ENCODE assay signal across 8 cellular contexts in the genomic region with DNA sequence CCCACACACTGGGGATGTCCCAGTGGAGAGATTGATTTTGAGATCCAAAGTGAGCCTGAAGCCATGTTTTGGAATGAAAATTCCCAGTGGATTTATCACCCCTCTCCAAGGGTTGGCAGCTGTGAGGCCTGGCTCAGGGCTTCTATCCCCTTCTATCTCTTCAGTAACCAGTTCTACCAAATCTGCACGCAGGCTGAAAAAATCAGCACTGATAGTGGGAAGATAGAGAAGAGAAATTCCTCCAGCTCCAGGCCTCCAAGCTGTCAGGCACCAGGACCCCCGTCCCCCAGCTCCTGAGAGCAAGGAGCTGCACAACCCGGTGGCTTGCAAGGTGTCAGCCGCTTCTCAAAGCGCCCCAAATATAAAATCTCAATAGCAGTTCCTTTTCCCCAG. TPM values are rescaled to one million over a fixed set of nuclear protein-coding genes. Genes with fewer than 3 reads are reported as not detected.
DNase-seq lines count a peak whose midpoint lies in the region; ATAC-seq and TF ChIP-seq lines count a peak whose summit lies in the region.

No MANE protein-coding gene starts in this region.

- intact Hi-C loops in stomach (cut with DNase I; ENCODE audit: low total_unique reads), result no loop called here

- H3K27ac Mint-ChIP-seq in activated CD8-positive, alpha-beta T cell treated with anti-CD3 and anti-CD28 coated beads, Interleukin-2, amount 10 ng/mL, durations not matched to agents 7 days and 5 days, result peak overlapping the region; percentile 95

- H3K27me3 ChIP-seq in iPS-18a (ENCODE audit: control insufficient read depth, insufficient read depth, low read length) (no peaks in the 10 kb centered on the region), stomach (no peaks in the 10 kb centered on the region)

- WGBS in stomach, 5 donors, result 6 to 21% (median 9%) methylated on average over 5 of the region's 5 CpGs

- no peaks in the 10 kb centered on the region for H3K9me3 Mint-ChIP-seq in activated CD8-positive, alpha-beta T cell treated with anti-CD3 and anti-CD28 coated beads, Interleukin-2, amount 10 ng/mL, durations not matched to agents 7 days and 5 days (ENCODE audit: insufficient read depth)

- CTCF ChIA-PET in activated CD8-positive, alpha-beta T cell treated with anti-CD3 and anti-CD28 coated beads, Interleukin-2, amount 10 ng/mL, durations not matched to agents 7 days and 5 days (lab: Charles Lee), result interaction anchor here (0.9 to 7.9 kb wide), 9 partner anchors 16 to 170 kb away, joined by 3 to 64 read pairs (median 5); partner anchors contain the start of gene TLCD1

- H3K36me3 ChIP-seq in iPS-18a (ENCODE audit: control insufficient read depth, low read depth, low read length) (no peaks in the 10 kb centered on the region), stomach (peaks cover 0 to 5% (median 2%) of the 10 kb centered on the region in 4 donors)

- peaks cover 10% of the 10 kb centered on the region for H3K4me1 ChIP-seq in iPS-18a (ENCODE audit: control insufficient read depth, low read depth, low read length)
- peaks cover 25 to 74% (median 52%) of the 10 kb centered on the region in 4 donors for H3K4me1 ChIP-seq in stomach

- no peaks in the 10 kb centered on the region for H3K27me3 Mint-ChIP-seq in activated CD8-positive, alpha-beta T cell treated with anti-CD3 and anti-CD28 coated beads, Interleukin-2, amount 10 ng/mL, durations not matched to agents 7 days and 5 days (ENCODE audit: low read depth)

- H3K27ac ChIP-seq in iPS-18a (ENCODE audit: low read length) (no peak overlapping the region), stomach (peak overlapping the region; percentile 91 to 97 (median 95))

- ATAC-seq in activated CD8-positive, alpha-beta T cell treated with anti-CD3 and anti-CD28 coated beads, Interleukin-2, amount 10 ng/mL, durations not matched to agents 7 days and 5 days, result no peak
- no peak for ATAC-seq in HG03135 (IDR thresholded peaks at IDR 0.05; ENCODE audit: unreplicated experiment)

- H3K9me3 ChIP-seq in iPS-18a (ENCODE audit: control insufficient read depth, low read depth, low read length) (no peaks in the 10 kb centered on the region), stomach (no peaks in the 10 kb centered on the region)

- peaks cover 58% of the 10 kb centered on the region for H3K36me3 Mint-ChIP-seq in activated CD8-positive, alpha-beta T cell treated with anti-CD3 and anti-CD28 coated beads, Interleukin-2, amount 10 ng/mL, durations not matched to agents 7 days and 5 days (ENCODE audit: low read depth)

- peak overlapping the region; percentile 79 for H3K9ac ChIP-seq in iPS-18a (ENCODE audit: low read length)

- H3K4me3 ChIP-seq in iPS-18a (ENCODE audit: low read length), result peak overlapping the region; percentile 84
- H3K4me3 ChIP-seq in stomach, result peak overlapping the region; percentile 90 to 98 (median 92)

- POLR2A ChIA-PET in activated CD8-positive, alpha-beta T cell treated with anti-CD3 and anti-CD28 coated beads, Interleukin-2, amount 10 ng/mL, durations not matched to agents 7 days and 5 days (lab: Charles Lee), result interaction anchor here (0.8 to 2.6 kb wide), 5 partner anchors 54 to 177 kb away, joined by 3 to 23 read pairs (median 4); partner anchors contain the start of genes FAM222B, PHF12 and RPL23A

- no peak for TF ChIP-seq POLR2A in stomach (IDR thresholded peaks at IDR 0.05)

- TF ChIP-seq CTCF in stomach (IDR thresholded peaks at IDR 0.05), result no peak
- no peak for TF ChIP-seq CTCF in GM10266 (IDR thresholded peaks at IDR 0.05; ENCODE audit: control insufficient read depth, insufficient read depth, low read depth, missing control alignments)

- TF ChIP-seq EP300 in stomach (IDR thresholded peaks at IDR 0.05), result no peak

- peak; percentile 45 for DNase-seq in NCI-H526 treated with DMSO at 0.1 percent for 48 hours (lab: John Stamatoyannopoulos, UW)
- DNase-seq in NCI-H526 (lab: John Stamatoyannopoulos, UW), result no peak
- DNase-seq in activated CD8-positive, alpha-beta T cell treated with anti-CD3 and anti-CD28 coated beads, Interleukin-2, amount 10 ng/mL, durations not matched to agents 7 days and 5 days, result no peak
- DNase-seq in stomach, result no peak
- DNase-seq in COLO668 (lab: John Stamatoyannopoulos, UW; ENCODE audit: unreplicated experiment), result no peak
- DNase-seq in GM10266 (ENCODE audit: extremely low spot score), result no peak

- peaks cover 66% of the 10 kb centered on the region for H3K4me1 Mint-ChIP-seq in activated CD8-positive, alpha-beta T cell treated with anti-CD3 and anti-CD28 coated beads, Interleukin-2, amount 10 ng/mL, durations not matched to agents 7 days and 5 days (ENCODE audit: low read depth)

- H3K4me3 Mint-ChIP-seq in activated CD8-positive, alpha-beta T cell treated with anti-CD3 and anti-CD28 coated beads, Interleukin-2, amount 10 ng/mL, durations not matched to agents 7 days and 5 days, result peak overlapping the region; percentile 98

RNA-seq across cellular contexts. Expression of gene FLOT2, which starts 1.0 kb away (rescaled TPM):
- 100 to 1,000 TPM; 197 to 198 TPM for total RNA-seq in activated CD8-positive, alpha-beta T cell treated with anti-CD3 and anti-CD28 coated beads, Interleukin-2, amount 10 ng/mL, durations not matched to agents 7 days and 5 days
- total RNA-seq in stomach, result 10 to 100 TPM; 19.5 to 80.5 (median 42.4) TPM
- 10 to 100 TPM; 32.1 to 43.2 (median 37.0) TPM for polyA plus RNA-seq in stomach

RNA-seq across cellular contexts. Expression of gene DHRS13, which starts 6.4 kb away (rescaled TPM):
- 10 to 100 TPM; 29.2 to 29.3 TPM for total RNA-seq in activated CD8-positive, alpha-beta T cell treated with anti-CD3 and anti-CD28 coated beads, Interleukin-2, amount 10 ng/mL, durations not matched to agents 7 days and 5 days
- total RNA-seq in stomach, result 10 to 100 TPM in 2 of 5 donors, 1 to 10 TPM in 2, not detected in 1; 6.4 to 33.5 (median 9.3) TPM
- 10 to 100 TPM in 1 of 3 donors, 1 to 10 TPM in 2; 4.4 to 13.4 (median 6.0) TPM for polyA plus RNA-seq in stomach

RNA-seq across cellular contexts. Expression of gene ERAL1, which starts 41.7 kb away (rescaled TPM):
- total RNA-seq in activated CD8-positive, alpha-beta T cell treated with anti-CD3 and anti-CD28 coated beads, Interleukin-2, amount 10 ng/mL, durations not matched to agents 7 days and 5 days, result 10 to 100 TPM; 46.3 to 50.7 TPM
- 10 to 100 TPM; 23.1 to 97.0 (median 60.0) TPM for total RNA-seq in stomach
- 10 to 100 TPM; 36.7 to 50.3 (median 42.6) TPM for polyA plus RNA-seq in stomach

RNA-seq across cellular contexts. Expression of gene FAM222B, which starts 53.9 kb away (rescaled TPM):
- total RNA-seq in activated CD8-positive, alpha-beta T cell treated with anti-CD3 and anti-CD28 coated beads, Interleukin-2, amount 10 ng/mL, durations not matched to agents 7 days and 5 days, result 10 to 100 TPM; 15.4 to 17.1 TPM
- total RNA-seq in stomach, result 10 to 100 TPM in 3 of 5 donors, 1 to 10 TPM in 2; 5.5 to 29.6 (median 14.0) TPM
- 1 to 10 TPM; 4.4 to 8.3 (median 6.6) TPM for polyA plus RNA-seq in stomach

RNA-seq across cellular contexts. Expression of gene PHF12, which starts 54.8 kb away (rescaled TPM):
- 10 to 100 TPM; 66.5 to 67.4 TPM for total RNA-seq in activated CD8-positive, alpha-beta T cell treated with anti-CD3 and anti-CD28 coated beads, Interleukin-2, amount 10 ng/mL, durations not matched to agents 7 days and 5 days
- 100 to 1,000 TPM in 1 of 5 donors, 10 to 100 TPM in 4; 23.2 to 206 (median 48.5) TPM for total RNA-seq in stomach
- 1 to 10 TPM; 8.3 to 9.8 (median 8.6) TPM for polyA plus RNA-seq in stomach
